18 cellular contexts compared by ENCODE assay signal in genomic region chr4:47562297-47562696, GRCh38.
"Had no signal": no experiment of that assay in that cellular context is flagged by ENCODE, and none has a peak within 500 bp of the region (broad histone marks: within the 10 kb centered on the region; RNA-seq: fewer than 3 reads in every experiment).

No MANE protein-coding gene starts in this region.

- H3K27me3 Mint-ChIP-seq: stimulated activated naive CD8-positive, alpha-beta T cell treated with anti-CD3 and anti-CD28 coated beads, Interleukin-15, amount 100 ng/mL, for 72 hours had no signal

- H3K27me3 ChIP-seq: hepatocyte, right lobe of liver had no signal

- H3K4me1 Mint-ChIP-seq: stimulated activated naive CD8-positive, alpha-beta T cell treated with anti-CD3 and anti-CD28 coated beads, Interleukin-15, amount 100 ng/mL, for 72 hours had no signal

- H3K4me1 ChIP-seq: left ventricle myocardium inferior, psoas muscle had no signal

- H3K4me2 ChIP-seq: hepatocyte had no signal

- H3K4me3 ChIP-seq: hepatocyte, left ventricle myocardium inferior, psoas muscle, right lobe of liver, thoracic aorta had no signal

- H3K9me3 ChIP-seq: left ventricle myocardium inferior, psoas muscle, right lobe of liver, thoracic aorta had no signal

- H3K27ac ChIP-seq: epithelial cell of prostate, hepatocyte, left ventricle myocardium inferior, psoas muscle, right lobe of liver, thoracic aorta had no signal

- H3K4me3 Mint-ChIP-seq: stimulated activated naive CD8-positive, alpha-beta T cell treated with anti-CD3 and anti-CD28 coated beads, Interleukin-15, amount 100 ng/mL, for 72 hours had no signal

- H3K79me2 ChIP-seq: hepatocyte had no signal

- H2AFZ ChIP-seq: hepatocyte had no signal

- H3K9me3 Mint-ChIP-seq: stimulated activated naive CD8-positive, alpha-beta T cell treated with anti-CD3 and anti-CD28 coated beads, Interleukin-15, amount 100 ng/mL, for 72 hours had no signal

- DNase-seq: activated CD4-positive, alpha-beta T cell treated with anti-CD3 and anti-CD28 coated beads, Interleukin-2, amount 50 U/mL, for 48 hours; activated CD4-positive, CD25-positive, alpha-beta regulatory T cell treated with anti-CD3 and anti-CD28 coated beads, Interleukin-2, amount 50 U/mL, for 72 hours; activated CD8-positive, alpha-beta memory T cell treated with anti-CD3 and anti-CD28 coated beads, Interleukin-2, amount 50 U/mL, for 4 hours; activated naive CD4-positive, alpha-beta T cell; caudate nucleus; effector memory CD4-positive, alpha-beta T cell; kidney; left ventricle myocardium inferior; mesendoderm; psoas muscle; right lobe of liver; stimulated activated CD4-positive, alpha-beta T cell treated with anti-CD3 and anti-CD28 coated beads, Interleukin-12 subunit alpha, Interleukin-12 subunit beta, amount 100 ng/mL, for 4 hours; stimulated activated CD4-positive, alpha-beta T cell treated with anti-CD3 and anti-CD28 coated beads, Interleukin-2, amount 100 ng/mL, for 48 hours; stimulated activated naive CD8-positive, alpha-beta T cell treated with anti-CD3 and anti-CD28 coated beads, Interleukin-15, amount 100 ng/mL, for 72 hours; T-helper 9 cell had no signal

- FAIRE-seq: kidney had no signal

- ATAC-seq: psoas muscle; stimulated activated naive CD8-positive, alpha-beta T cell treated with anti-CD3 and anti-CD28 coated beads, Interleukin-15, amount 100 ng/mL, for 72 hours had no signal
